In the genomic region with DNA sequence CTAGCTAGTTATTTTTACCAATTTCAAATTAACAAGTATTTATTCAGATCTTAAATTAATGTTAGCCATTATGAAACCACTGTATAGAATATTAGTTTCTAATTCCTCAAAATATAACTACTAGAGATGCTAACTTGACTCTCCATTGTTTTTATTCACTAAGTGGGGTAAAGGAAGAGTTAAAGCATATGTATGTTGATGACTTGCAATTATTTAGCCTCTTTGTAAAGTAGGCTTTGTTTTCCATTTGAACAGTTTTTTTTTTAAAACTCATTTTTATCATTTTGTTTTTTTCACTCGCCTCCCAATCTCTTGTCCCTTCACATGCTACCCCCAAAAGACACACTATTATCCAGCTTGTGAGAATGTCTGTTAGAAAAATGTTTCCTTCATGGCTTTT, we compare ENCODE assay signal across 17 cellular contexts. TPM values are rescaled to one million over a fixed set of nuclear protein-coding genes. Genes with fewer than 3 reads are reported as not detected.
A peak's percentile ranks its signal among the peaks of the same experiment; 100 is the strongest.
DNase-seq lines count a peak whose midpoint lies in the region; ATAC-seq and TF ChIP-seq lines count a peak whose summit lies in the region.
"Had no signal": no experiment of that assay in that cellular context is flagged by ENCODE, and none has a peak within 500 bp of the region (broad histone marks: within the 10 kb centered on the region; RNA-seq: fewer than 3 reads in every experiment).

No MANE protein-coding gene starts in this region.

- RAD21 ChIA-PET in HCT116 (lab: Charles Lee; ENCODE audit: low non-redundant PET in 1 of 2, low total read pairs in 2 of 2, uncharacterized antibody in 2 of 2, unreplicated experiment in 2 of 2), result no interaction called here

- H3K36me3 Mint-ChIP-seq in HFFc6 (ENCODE audit: low read depth), result no peaks in the 10 kb centered on the region
- no peaks in the 10 kb centered on the region for H3K36me3 Mint-ChIP-seq in activated CD8-positive, alpha-beta T cell treated with anti-CD3 and anti-CD28 coated beads, Interleukin-2, amount 10 ng/mL, durations not matched to agents 7 days and 5 days (ENCODE audit: low read depth)
- H3K36me3 Mint-ChIP-seq in naive thymus-derived CD8-positive, alpha-beta T cell, result peaks cover 0 to 10% (median 2%) of the 10 kb centered on the region in 3 donors
- H3K36me3 Mint-ChIP-seq: CD4-positive, alpha-beta memory T cell had no signal

- H2BK120ac ChIP-seq in trophoblast cell (ENCODE audit: insufficient read depth, low read length, poor library complexity), result no peak overlapping the region

- H3K4me1 ChIP-seq in HCT116 (ENCODE audit: control insufficient read depth in 1 of 2, insufficient read depth in 2 of 2, low read length in 2 of 2) (no peaks in the 10 kb centered on the region), fibroblast of lung (ENCODE audit: control insufficient read depth, extremely low read depth, insufficient read depth, low read length) (no peaks in the 10 kb centered on the region), trophoblast cell (ENCODE audit: control insufficient read depth in 1 of 2, insufficient read depth in 2 of 2, low read length in 2 of 2) (peaks cover 6 to 10% of the 10 kb centered on the region in 2 experiments)

- H3K4me2 ChIP-seq in HCT116 (ENCODE audit: low read length), result no peak overlapping the region
- peak overlapping the region; percentile 62 for H3K4me2 ChIP-seq in fibroblast of lung (ENCODE audit: extremely low read depth, insufficient read depth, low read length)
- H3K4me2 ChIP-seq in trophoblast cell (ENCODE audit: low read length), result no peak overlapping the region

- POLR2A ChIA-PET in HCT116 (lab: Charles Lee), result no interaction called here
- POLR2A ChIA-PET in activated CD8-positive, alpha-beta T cell treated with anti-CD3 and anti-CD28 coated beads, Interleukin-2, amount 10 ng/mL, durations not matched to agents 7 days and 5 days (lab: Charles Lee), result no interaction called here
- POLR2A ChIA-PET in naive thymus-derived CD8-positive, alpha-beta T cell (lab: Charles Lee), result no interaction called here

- no peak for TF ChIP-seq RAD21 in HCT116 (IDR thresholded peaks at IDR 0.05; ENCODE audit: low read depth)

- H2AFZ ChIP-seq in HCT116 (ENCODE audit: low read depth, low read length, poor library complexity, severe bottlenecking) (peak overlapping the region; percentile 40), fibroblast of lung (ENCODE audit: low read length) (no peak overlapping the region), trophoblast cell (ENCODE audit: insufficient read depth, low read length, poor library complexity) (no peak overlapping the region)

- H3K27ac ChIP-seq in HCT116 (ENCODE audit: low read depth, low read length) (no peak overlapping the region), fibroblast of lung (ENCODE audit: insufficient read depth, low read length) (no peak overlapping the region), trophoblast cell (ENCODE audit: low read depth, low read length) (no peak overlapping the region)

- no peaks in the 10 kb centered on the region for H3K9me3 Mint-ChIP-seq in HFFc6
- no peaks in the 10 kb centered on the region for H3K9me3 Mint-ChIP-seq in activated CD8-positive, alpha-beta T cell treated with anti-CD3 and anti-CD28 coated beads, Interleukin-2, amount 10 ng/mL, durations not matched to agents 7 days and 5 days (ENCODE audit: insufficient read depth)
- no peaks in the 10 kb centered on the region for H3K9me3 Mint-ChIP-seq in naive thymus-derived CD8-positive, alpha-beta T cell
- H3K9me3 Mint-ChIP-seq: CD4-positive, alpha-beta memory T cell had no signal

- H4K20me1 ChIP-seq in HCT116 (ENCODE audit: insufficient read depth) (no peaks in the 10 kb centered on the region), fibroblast of lung (ENCODE audit: control insufficient read depth, extremely low read depth, insufficient read depth, low read length) (no peaks in the 10 kb centered on the region)

- H3K4ac ChIP-seq in trophoblast cell (ENCODE audit: low read depth, low read length), result no peak overlapping the region

- H3K27me3 ChIP-seq in HCT116 (ENCODE audit: insufficient read depth, low read length) (no peaks in the 10 kb centered on the region), fibroblast of lung (ENCODE audit: control insufficient read depth, insufficient read depth, low read length) (no peaks in the 10 kb centered on the region), trophoblast cell (ENCODE audit: insufficient read depth, low read length) (peaks cover 16% of the 10 kb centered on the region)

- H3K79me1 ChIP-seq in trophoblast cell (ENCODE audit: low read length), result no peaks in the 10 kb centered on the region

- no peak overlapping the region for H2BK5ac ChIP-seq in trophoblast cell (ENCODE audit: low read depth, low read length, poor library complexity)

- DNase-seq in HCT116 (ENCODE audit: low read depth, low spot score) (no peak), HFFc6 (no peak), OCI-M1 (lab: John Stamatoyannopoulos, UW) (peak; percentile 54), fibroblast of lung (ENCODE audit: low read depth in 2 of 2) (no peak), NCI-H510A treated with DMSO at 0.1 percent for 48 hours (lab: John Stamatoyannopoulos, UW) (no peak), trophoblast cell (no peak)
- no peak for DNase-seq in activated CD8-positive, alpha-beta T cell treated with anti-CD3 and anti-CD28 coated beads, Interleukin-2, amount 10 ng/mL, durations not matched to agents 7 days and 5 days
- DNase-seq in naive thymus-derived CD8-positive, alpha-beta T cell, result no peak
- DNase-seq: C1 segment of cervical spinal cord; Calu3; CD4-positive, alpha-beta memory T cell; COR-L47; DMS53; DMS79 treated with DMSO at 0.1 percent for 48 hours; GF-D8 had no signal

- H2BK12ac ChIP-seq in trophoblast cell (ENCODE audit: low read length), result no peak overlapping the region

- H3K14ac ChIP-seq in trophoblast cell (ENCODE audit: low read length), result no peak overlapping the region

- peak overlapping the region; percentile 47 for H3K27ac Mint-ChIP-seq in HFFc6
- no peak overlapping the region for H3K27ac Mint-ChIP-seq in activated CD8-positive, alpha-beta T cell treated with anti-CD3 and anti-CD28 coated beads, Interleukin-2, amount 10 ng/mL, durations not matched to agents 7 days and 5 days
- H3K27ac Mint-ChIP-seq in naive thymus-derived CD8-positive, alpha-beta T cell, result no peak overlapping the region
- H3K27ac Mint-ChIP-seq: CD4-positive, alpha-beta memory T cell had no signal

- no peak overlapping the region for H4K12ac ChIP-seq in trophoblast cell (ENCODE audit: low read depth, low read length)

- peak overlapping the region; percentile 48; the same call in 1 of the 2 replicates for H3K4me3 Mint-ChIP-seq in HFFc6
- H3K4me3 Mint-ChIP-seq in activated CD8-positive, alpha-beta T cell treated with anti-CD3 and anti-CD28 coated beads, Interleukin-2, amount 10 ng/mL, durations not matched to agents 7 days and 5 days, result no peak overlapping the region
- H3K4me3 Mint-ChIP-seq in naive thymus-derived CD8-positive, alpha-beta T cell, result no peak overlapping the region
- H3K4me3 Mint-ChIP-seq: CD4-positive, alpha-beta memory T cell had no signal

- CTCF ChIA-PET in HCT116 (lab: Charles Lee), result no interaction called here
- CTCF ChIA-PET in activated CD8-positive, alpha-beta T cell treated with anti-CD3 and anti-CD28 coated beads, Interleukin-2, amount 10 ng/mL, durations not matched to agents 7 days and 5 days (lab: Charles Lee), result no interaction called here

- intact Hi-C loops in HCT116 (cut with micrococcal nuclease), result no loop called here

- H3K9me2 ChIP-seq in HCT116 (ENCODE audit: insufficient read depth), result no peaks in the 10 kb centered on the region

- WGBS in trophoblast cell (ENCODE audit: extremely low coverage, insufficient coverage, insufficient read length), result no CpG with 5 or more reads among the region's 1 CpG

- no peak overlapping the region for H3K18ac ChIP-seq in trophoblast cell (ENCODE audit: low read length)

- H4K8ac ChIP-seq in trophoblast cell (ENCODE audit: low read depth, low read length), result no peak overlapping the region

- peaks cover 6% of the 10 kb centered on the region; the same call in 1 of the 2 replicates for H3K27me3 Mint-ChIP-seq in HFFc6 (ENCODE audit: insufficient read depth)
- H3K27me3 Mint-ChIP-seq in activated CD8-positive, alpha-beta T cell treated with anti-CD3 and anti-CD28 coated beads, Interleukin-2, amount 10 ng/mL, durations not matched to agents 7 days and 5 days (ENCODE audit: low read depth), result peaks cover 48% of the 10 kb centered on the region
- H3K27me3 Mint-ChIP-seq in naive thymus-derived CD8-positive, alpha-beta T cell, result peaks cover 26 to 59% (median 44%) of the 10 kb centered on the region in 5 donors

- no peaks in the 10 kb centered on the region for H3K36me3 ChIP-seq in HCT116 (ENCODE audit: control insufficient read depth in 1 of 2, insufficient read depth in 2 of 2, low read length in 2 of 2)
- H3K36me3 ChIP-seq in fibroblast of lung (ENCODE audit: control insufficient read depth, insufficient read depth, low read length), result peaks cover 2% of the 10 kb centered on the region
- no peaks in the 10 kb centered on the region for H3K36me3 ChIP-seq in trophoblast cell (ENCODE audit: control insufficient read depth in 1 of 2, insufficient read depth in 2 of 2, low read length in 2 of 2)

- H3K4me3 ChIP-seq in HCT116 (replicated peaks in 1 of 2; ENCODE audit: low read depth in 1 of 2, low read length in 2 of 2) (no peak overlapping the region), fibroblast of lung (replicated peaks in 1 of 4; ENCODE audit: control extremely low read depth in 1 of 4, insufficient read depth in 1 of 4, low read depth in 3 of 4, low read length in 4 of 4) (peak overlapping the region in 1 of 4 experiments; percentile 9), trophoblast cell (ENCODE audit: low read depth, low read length) (no peak overlapping the region)

- no peak overlapping the region for H2AK5ac ChIP-seq in trophoblast cell (ENCODE audit: low read length)

- H3K79me2 ChIP-seq in HCT116 (ENCODE audit: insufficient read depth, low read length), result no peaks in the 10 kb centered on the region
- H3K79me2 ChIP-seq in fibroblast of lung (ENCODE audit: control insufficient read depth, insufficient read depth, low read length), result no peaks in the 10 kb centered on the region
- no peaks in the 10 kb centered on the region for H3K79me2 ChIP-seq in trophoblast cell (ENCODE audit: control insufficient read depth, insufficient read depth, low read length, poor library complexity)

- no peak overlapping the region for H3K23ac ChIP-seq in trophoblast cell (ENCODE audit: low read length)

- no peak for ATAC-seq in HCT116
- ATAC-seq in activated CD8-positive, alpha-beta T cell treated with anti-CD3 and anti-CD28 coated beads, Interleukin-2, amount 10 ng/mL, durations not matched to agents 7 days and 5 days, result no peak
- ATAC-seq in naive thymus-derived CD8-positive, alpha-beta T cell, result no peak

- no peak for TF ChIP-seq POLR2A in HCT116 (IDR thresholded peaks at IDR 0.05; ENCODE audit: borderline replicate concordance, extremely low read depth, insufficient read depth, insufficient read length)

- no peaks in the 10 kb centered on the region for H3K9me3 ChIP-seq in HCT116 (ENCODE audit: control insufficient read depth in 1 of 2, insufficient read depth in 1 of 2, low read depth in 1 of 2, low read length in 2 of 2)
- H3K9me3 ChIP-seq in fibroblast of lung (ENCODE audit: control insufficient read depth, insufficient read depth, low read depth, low read length), result no peaks in the 10 kb centered on the region
- no peaks in the 10 kb centered on the region for H3K9me3 ChIP-seq in trophoblast cell (ENCODE audit: insufficient read depth, low read depth, low read length)

- H3K9ac ChIP-seq in HCT116 (ENCODE audit: low read length), result no peak overlapping the region
- no peak overlapping the region for H3K9ac ChIP-seq in fibroblast of lung (ENCODE audit: insufficient read depth, low read length)
- no peak overlapping the region for H3K9ac ChIP-seq in trophoblast cell (ENCODE audit: low read length)

- no peak overlapping the region for H4K91ac ChIP-seq in trophoblast cell (ENCODE audit: low read depth, low read length)

- no TSS peak for BruUV-seq in HCT116 (replicated peaks; lab: Mats Ljungman, UMichigan)

- TF ChIP-seq CTCF in HCT116 (IDR thresholded peaks at IDR 0.05 in 2 of 3, conservative IDR thresholded peaks at IDR 0.05 in 1 of 3; ENCODE audit: borderline replicate concordance in 1 of 3, insufficient read depth in 1 of 3, low read depth in 2 of 3, low read length in 2 of 3) (no peak), HFFc6 (IDR thresholded peaks at IDR 0.05) (no peak), fibroblast of lung (conservative IDR thresholded peaks at IDR 0.05 in 1 of 2, IDR thresholded peaks at IDR 0.05 in 1 of 2; ENCODE audit: low read depth in 1 of 2, low read length in 2 of 2) (no peak)

- H3K4me1 Mint-ChIP-seq in HFFc6 (ENCODE audit: low read depth), result peaks cover 38% of the 10 kb centered on the region
- H3K4me1 Mint-ChIP-seq in activated CD8-positive, alpha-beta T cell treated with anti-CD3 and anti-CD28 coated beads, Interleukin-2, amount 10 ng/mL, durations not matched to agents 7 days and 5 days (ENCODE audit: low read depth), result peaks cover 10% of the 10 kb centered on the region
- H3K4me1 Mint-ChIP-seq in naive thymus-derived CD8-positive, alpha-beta T cell, result peaks cover 5 to 15% (median 10%) of the 10 kb centered on the region in 4 donors

RNA-seq across cellular contexts. Expression of gene FAM162B, which starts 3.3 kb away (rescaled TPM):
- total RNA-seq in HCT116 (2021; ENCODE audit: unreplicated experiment) (not detected), fibroblast of lung (13.1 and 16.2 TPM in 2 replicates)
- not detected in 2 replicates for polyA plus RNA-seq in HCT116 (2012)
- 10 to 100 TPM in 1 of 6 experiments, 1 to 10 TPM in 5; 4.5 to 10.9 (median 5.3) TPM for total RNA-seq in HFFc6 (2021; fragmentation: NEBNext Ultra II Directional; extraction: Animal tissue kit (Norgen Biotek cat#: 25700))
- 8.8 and 35.0 TPM in 2 replicates for polyA plus RNA-seq in fibroblast of lung
- polyA plus RNA-seq in fibroblast of lung (2012), result 9.0 and 28.4 TPM in 2 replicates
- 1.1 and 2.4 TPM in 2 replicates for polyA minus RNA-seq in fibroblast of lung (ENCODE audit: low replicate concordance)
- polyA plus RNA-seq in trophoblast cell (2013), result 0.19 and 0.23 TPM in 2 replicates
- total RNA-seq in activated CD8-positive, alpha-beta T cell treated with anti-CD3 and anti-CD28 coated beads, Interleukin-2, amount 10 ng/mL, durations not matched to agents 7 days and 5 days, result not detected
- total RNA-seq in naive thymus-derived CD8-positive, alpha-beta T cell, result not detected
- polyA plus RNA-seq in naive thymus-derived CD8-positive, alpha-beta T cell, result not detected
- total RNA-seq: A172; Calu3; CD4-positive, alpha-beta memory T cell; G401 had no signal
- polyA plus RNA-seq: CD4-positive, alpha-beta memory T cell had no signal
